Comparison of ENCODE assay signal across 1 cellular context in the genomic region with DNA sequence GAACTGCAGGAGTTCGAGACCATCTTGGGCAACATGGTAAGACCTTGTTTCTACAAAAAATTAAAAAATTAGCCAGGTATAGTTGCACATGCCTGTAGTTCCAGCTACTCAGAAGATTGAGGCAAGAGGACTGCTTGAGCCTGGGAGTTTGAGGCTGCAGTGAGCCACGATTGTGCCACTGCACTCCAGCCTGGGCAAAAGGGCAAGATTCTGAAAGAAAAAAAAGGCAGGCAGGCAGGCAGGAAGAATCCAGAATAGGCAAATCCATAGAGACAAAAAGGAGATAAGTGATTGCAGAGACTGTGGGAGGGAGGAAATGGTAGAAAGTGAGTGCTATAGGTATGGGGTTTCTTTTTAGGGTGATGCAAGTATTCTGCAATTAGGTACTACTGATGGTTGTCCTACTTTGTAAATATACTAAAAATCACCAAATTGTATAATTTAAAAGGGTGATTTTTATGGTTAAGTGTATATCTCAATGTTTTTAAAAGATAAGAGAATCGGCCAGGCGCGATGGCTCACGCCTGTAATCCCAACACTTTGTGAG.
TF ChIP-seq lines count a peak whose summit lies in the region.

No MANE protein-coding gene starts in this region.

TF ChIP-seq in WTC11, 78 proteins besides CTCF, POLR2A, EP300 and RAD21 (continued from another document):
- TF ChIP-seq, protein P1, sequence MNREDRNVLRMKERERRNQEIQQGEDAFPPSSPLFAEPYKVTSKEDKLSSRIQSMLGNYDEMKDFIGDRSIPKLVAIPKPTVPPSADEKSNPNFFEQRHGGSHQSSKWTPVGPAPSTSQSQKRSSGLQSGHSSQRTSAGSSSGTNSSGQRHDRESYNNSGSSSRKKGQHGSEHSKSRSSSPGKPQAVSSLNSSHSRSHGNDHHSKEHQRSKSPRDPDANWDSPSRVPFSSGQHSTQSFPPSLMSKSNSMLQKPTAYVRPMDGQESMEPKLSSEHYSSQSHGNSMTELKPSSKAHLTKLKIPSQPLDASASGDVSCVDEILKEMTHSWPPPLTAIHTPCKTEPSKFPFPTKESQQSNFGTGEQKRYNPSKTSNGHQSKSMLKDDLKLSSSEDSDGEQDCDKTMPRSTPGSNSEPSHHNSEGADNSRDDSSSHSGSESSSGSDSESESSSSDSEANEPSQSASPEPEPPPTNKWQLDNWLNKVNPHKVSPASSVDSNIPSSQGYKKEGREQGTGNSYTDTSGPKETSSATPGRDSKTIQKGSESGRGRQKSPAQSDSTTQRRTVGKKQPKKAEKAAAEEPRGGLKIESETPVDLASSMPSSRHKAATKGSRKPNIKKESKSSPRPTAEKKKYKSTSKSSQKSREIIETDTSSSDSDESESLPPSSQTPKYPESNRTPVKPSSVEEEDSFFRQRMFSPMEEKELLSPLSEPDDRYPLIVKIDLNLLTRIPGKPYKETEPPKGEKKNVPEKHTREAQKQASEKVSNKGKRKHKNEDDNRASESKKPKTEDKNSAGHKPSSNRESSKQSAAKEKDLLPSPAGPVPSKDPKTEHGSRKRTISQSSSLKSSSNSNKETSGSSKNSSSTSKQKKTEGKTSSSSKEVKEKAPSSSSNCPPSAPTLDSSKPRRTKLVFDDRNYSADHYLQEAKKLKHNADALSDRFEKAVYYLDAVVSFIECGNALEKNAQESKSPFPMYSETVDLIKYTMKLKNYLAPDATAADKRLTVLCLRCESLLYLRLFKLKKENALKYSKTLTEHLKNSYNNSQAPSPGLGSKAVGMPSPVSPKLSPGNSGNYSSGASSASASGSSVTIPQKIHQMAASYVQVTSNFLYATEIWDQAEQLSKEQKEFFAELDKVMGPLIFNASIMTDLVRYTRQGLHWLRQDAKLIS (CRISPR knock-in tag; IDR thresholded peaks at IDR 0.05; ENCODE audit: borderline replicate concordance): no peak
- TF ChIP-seq, protein P2, sequence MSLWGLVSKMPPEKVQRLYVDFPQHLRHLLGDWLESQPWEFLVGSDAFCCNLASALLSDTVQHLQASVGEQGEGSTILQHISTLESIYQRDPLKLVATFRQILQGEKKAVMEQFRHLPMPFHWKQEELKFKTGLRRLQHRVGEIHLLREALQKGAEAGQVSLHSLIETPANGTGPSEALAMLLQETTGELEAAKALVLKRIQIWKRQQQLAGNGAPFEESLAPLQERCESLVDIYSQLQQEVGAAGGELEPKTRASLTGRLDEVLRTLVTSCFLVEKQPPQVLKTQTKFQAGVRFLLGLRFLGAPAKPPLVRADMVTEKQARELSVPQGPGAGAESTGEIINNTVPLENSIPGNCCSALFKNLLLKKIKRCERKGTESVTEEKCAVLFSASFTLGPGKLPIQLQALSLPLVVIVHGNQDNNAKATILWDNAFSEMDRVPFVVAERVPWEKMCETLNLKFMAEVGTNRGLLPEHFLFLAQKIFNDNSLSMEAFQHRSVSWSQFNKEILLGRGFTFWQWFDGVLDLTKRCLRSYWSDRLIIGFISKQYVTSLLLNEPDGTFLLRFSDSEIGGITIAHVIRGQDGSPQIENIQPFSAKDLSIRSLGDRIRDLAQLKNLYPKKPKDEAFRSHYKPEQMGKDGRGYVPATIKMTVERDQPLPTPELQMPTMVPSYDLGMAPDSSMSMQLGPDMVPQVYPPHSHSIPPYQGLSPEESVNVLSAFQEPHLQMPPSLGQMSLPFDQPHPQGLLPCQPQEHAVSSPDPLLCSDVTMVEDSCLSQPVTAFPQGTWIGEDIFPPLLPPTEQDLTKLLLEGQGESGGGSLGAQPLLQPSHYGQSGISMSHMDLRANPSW (CRISPR knock-in tag; conservative IDR thresholded peaks at IDR 0.05; ENCODE audit: low read depth): no peak
- TF ChIP-seq MXD4 (CRISPR knock-in tag; IDR thresholded peaks at IDR 0.05; ENCODE audit: borderline replicate concordance): no peak
- TF ChIP-seq FOXJ3 (CRISPR knock-in tag; IDR thresholded peaks at IDR 0.05; ENCODE audit: borderline replicate concordance): no peak
- TF ChIP-seq ZNF423 (CRISPR knock-in tag; IDR thresholded peaks at IDR 0.05): no peak
- no peak for TF ChIP-seq CREM (CRISPR knock-in tag; IDR thresholded peaks at IDR 0.05)
